8 cellular contexts compared by ENCODE assay signal in genomic region chr3:84958495-84959469, GRCh38. TPM values are rescaled to one million over a fixed set of nuclear protein-coding genes. Genes with fewer than 3 reads are reported as not detected.
DNase-seq lines count a peak whose midpoint lies in the region; ATAC-seq and TF ChIP-seq lines count a peak whose summit lies in the region.

Gene CADM2, plus strand, starts transcription at chr3:84958989.

- intact Hi-C loops in right lobe of liver (cut with DNase I): no loop called here

- H3K36me3 ChIP-seq in ACC112 (ENCODE audit: insufficient read depth, low read length) (no peaks in the 10 kb centered on the region), ectodermal cell (ENCODE audit: control insufficient read depth, insufficient read depth, low read length) (no peaks in the 10 kb centered on the region), right lobe of liver (no peaks in the 10 kb centered on the region)

- H3K27me3 ChIP-seq in ACC112 (ENCODE audit: insufficient read depth, low read length): peaks cover 47% of the 10 kb centered on the region
- H3K27me3 ChIP-seq in ectodermal cell (ENCODE audit: control insufficient read depth, insufficient read depth, low read length, poor library complexity, severe bottlenecking): peaks cover 9% of the 10 kb centered on the region
- H3K27me3 ChIP-seq in right lobe of liver: peaks cover 5 to 25% of the 10 kb centered on the region in 2 donors

- peak; percentile 46 for DNase-seq in NCI-H446 treated with DMSO at 0.1 percent for 48 hours (lab: John Stamatoyannopoulos, UW)
- peak; percentile 6 to 8 for DNase-seq in activated CD8-positive, alpha-beta memory T cell treated with anti-CD3 and anti-CD28 coated beads for 1 hour (ENCODE audit: extremely low read depth in 1 of 2, low read depth in 1 of 2)
- peak; percentile 89 to 92 (median 90) for DNase-seq in right lobe of liver
- peak; percentile 49 to 60 for DNase-seq in stimulated activated CD4-positive, alpha-beta T cell treated with anti-CD3 and anti-CD28 coated beads, Interleukin-2, amount 100 ng/mL, for 48 hours

- H3K4me3 ChIP-seq in ACC112 (ENCODE audit: low read depth, low read length) (peak within 1 kb of the TSS; percentile 62; the same call in 1 of the 2 replicates), ectodermal cell (ENCODE audit: insufficient read depth, low read depth, low read length) (peak within 1 kb of the TSS; percentile 63), right lobe of liver (peak within 1 kb of the TSS; percentile 50 to 63 (median 52))

- H3K27ac ChIP-seq in ACC112 (ENCODE audit: low read depth, low read length): no peak within 1 kb of the TSS
- H3K27ac ChIP-seq in ectodermal cell (ENCODE audit: insufficient read depth, low read depth, low read length, poor library complexity, severe bottlenecking): peak within 1 kb of the TSS; percentile 85
- H3K27ac ChIP-seq in right lobe of liver: no peak within 1 kb of the TSS

- 0% methylated on average over 70 of the region's 70 CpGs for WGBS in ectodermal cell, 2 experiments
- WGBS in right lobe of liver (ENCODE audit: insufficient coverage, low coverage, low lambda C conversion rate, missing lambda C conversion rate): under 1% methylated on average over 11 of the region's 70 CpGs

- H3K9me3 ChIP-seq in ectodermal cell (ENCODE audit: control insufficient read depth, low read length) (no peaks in the 10 kb centered on the region), right lobe of liver (no peaks in the 10 kb centered on the region)

- ATAC-seq in GM18873 (IDR thresholded peaks at IDR 0.05; ENCODE audit: low FRiP score, unreplicated experiment): peak; percentile 80
- peak; percentile 95 for ATAC-seq in HG03139 (IDR thresholded peaks at IDR 0.05; ENCODE audit: unreplicated experiment)
- ATAC-seq in right lobe of liver: peak; percentile 99 to 100 (median 100)

- peak within 1 kb of the TSS; percentile 50 for H2AFZ ChIP-seq in ACC112 (ENCODE audit: low read length, unreplicated experiment)

- peak in 1 of 4 donors; percentile 28 for TF ChIP-seq CTCF in right lobe of liver (IDR thresholded peaks at IDR 0.05)

- no peaks in the 10 kb centered on the region for H3K79me2 ChIP-seq in ACC112 (ENCODE audit: control insufficient read depth, insufficient read depth, low read length, unreplicated experiment)

- TF ChIP-seq POLR2A in right lobe of liver (IDR thresholded peaks at IDR 0.05): no peak

- H3K4me1 ChIP-seq in ACC112 (ENCODE audit: control insufficient read depth, insufficient read depth, low read length, unreplicated experiment) (no peaks in the 10 kb centered on the region), ectodermal cell (ENCODE audit: control insufficient read depth, insufficient read depth, low read length) (peaks cover 7% of the 10 kb centered on the region), right lobe of liver (peaks cover 0 to 4% (median 0%) of the 10 kb centered on the region in 4 donors)

RNA-seq across cellular contexts. Expression of gene CADM2, which starts in this region (rescaled TPM):
- 8.0 TPM for polyA plus RNA-seq in ectodermal cell (2013, experiment 1 of 4)
- 9.7 TPM for polyA plus RNA-seq in ectodermal cell (2013, experiment 2 of 4)
- 7.5 TPM for polyA plus RNA-seq in ectodermal cell (2013, experiment 3 of 4)
- 13.4 TPM for polyA plus RNA-seq in ectodermal cell (2013, experiment 4 of 4)
- total RNA-seq in right lobe of liver: 1 to 10 TPM in 2 of 6 experiments, under 1 TPM in 4; under 0.01 to 1.7 (median 0.15) TPM

Comparison
In these comparisons a context has a peak if more than half of its experiments do, and no peak if none do; other contexts are left out.
1. DNase-seq: peak in every context shown above with its lines; median percentile 90 in right lobe of liver; 54 in stimulated activated CD4-positive, alpha-beta T cell treated with anti-CD3 and anti-CD28 coated beads, Interleukin-2, amount 100 ng/mL, for 48 hours; 46 in NCI-H446 treated with DMSO at 0.1 percent for 48 hours; 7 in activated CD8-positive, alpha-beta memory T cell treated with anti-CD3 and anti-CD28 coated beads for 1 hour.